ENCODE assay signal across 1 cellular context in genomic region chr6:161361529-161361928, GRCh38.
TF ChIP-seq lines count a peak whose summit lies in the region.

No MANE protein-coding gene starts in this region.

TF ChIP-seq in K562, 482 proteins besides CTCF, POLR2A, EP300 and RAD21 (continued from another document):
- 0 out of 2 replicates have a peak, but pooled peaks have one; percentile 31 for TF ChIP-seq USF1 (CRISPR knock-in tag; IDR thresholded peaks at IDR 0.05)
- 0 out of 2 replicates have a peak, but pooled peaks have one; percentile 13 for TF ChIP-seq CBFA2T2 (conservative IDR thresholded peaks at IDR 0.05)
- no peak for TF ChIP-seq UBTF (IDR thresholded peaks at IDR 0.05; ENCODE audit: borderline replicate concordance in 1 of 2, low read depth in 2 of 2, low read length in 2 of 2)
- TF ChIP-seq RAD51 (IDR thresholded peaks at IDR 0.05; ENCODE audit: borderline replicate concordance, low read depth) = peak; percentile 35; the same call in 1 of the 2 replicates
- TF ChIP-seq RBM14 (IDR thresholded peaks at IDR 0.05; ENCODE audit: borderline replicate concordance, insufficient read depth, low read depth, low read length) = no peak
